Comparison of ENCODE assay signal across 8 cellular contexts in the genomic region with DNA sequence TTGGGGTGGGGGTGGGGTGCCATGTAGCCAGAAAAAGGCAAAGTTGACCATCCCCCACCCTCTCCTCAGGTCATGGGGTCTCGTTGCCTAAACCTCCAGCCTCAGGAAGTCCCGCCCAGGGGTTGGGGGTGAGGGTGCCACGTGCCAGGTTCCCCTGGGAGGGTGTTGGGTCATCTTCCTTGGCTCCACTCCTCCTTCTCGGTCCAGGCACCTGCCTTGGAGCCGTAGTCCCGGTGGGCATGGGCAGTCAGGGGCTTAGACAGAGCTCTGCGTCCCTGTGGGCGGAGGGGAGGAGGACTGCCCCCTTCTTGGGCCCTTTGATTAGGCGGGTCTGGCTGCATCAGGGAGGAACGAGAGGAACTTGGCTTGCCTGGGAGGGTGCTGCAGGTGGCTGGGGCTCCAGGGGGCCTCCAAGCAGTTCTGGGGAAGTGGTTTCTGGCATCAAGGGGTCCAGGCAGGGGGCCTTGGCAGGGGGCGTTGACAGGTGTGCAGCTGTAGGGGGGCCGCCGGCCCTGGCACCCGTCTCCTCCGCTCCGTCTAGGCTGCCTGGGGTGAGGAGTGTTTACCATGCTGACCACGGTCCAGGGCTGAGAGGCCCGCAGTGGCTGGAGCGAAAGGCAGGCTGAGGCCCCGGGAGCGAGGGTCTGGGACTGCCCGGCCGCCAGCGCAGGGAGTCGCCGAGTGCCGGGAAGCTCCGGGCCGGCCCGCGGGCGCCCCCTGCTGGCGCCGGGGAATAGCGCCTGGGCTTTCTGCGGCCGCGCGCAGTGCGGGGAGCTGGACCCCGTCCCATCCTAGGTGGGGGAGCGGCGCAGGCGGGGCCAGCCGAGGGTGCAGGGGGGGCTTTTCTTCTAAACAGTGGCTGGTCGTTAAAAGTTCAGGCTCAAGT. TPM values are rescaled to one million over a fixed set of nuclear protein-coding genes. Genes with fewer than 3 reads are reported as not detected.
A peak's percentile ranks its signal among the peaks of the same experiment; 100 is the strongest.
DNase-seq lines count a peak whose midpoint lies in the region; ATAC-seq and TF ChIP-seq lines count a peak whose summit lies in the region.

No MANE protein-coding gene starts in this region.

- intact Hi-C loops in colonic mucosa (cut with DNase I), result loop anchor here (2.0 to 5.0 kb wide), 3 partner anchors 17 to 77 kb away; a partner anchor contains a TSS

- no peaks in the 10 kb centered on the region for H3K27me3 ChIP-seq in colonic mucosa

- peak overlapping the region; percentile 57 to 78 for H3K9ac ChIP-seq in colonic mucosa (ENCODE audit: low read depth in 2 of 2, low read length in 2 of 2)

- H3K9me3 ChIP-seq in colonic mucosa, result no peaks in the 10 kb centered on the region

- ATAC-seq in HG02610 (IDR thresholded peaks at IDR 0.05; ENCODE audit: unreplicated experiment) (peak; percentile 65), GM18519 (IDR thresholded peaks at IDR 0.05; ENCODE audit: low FRiP score, unreplicated experiment) (no peak)

- peak overlapping the region; percentile 37 for H3K27ac ChIP-seq in colonic mucosa

- H3K4me1 ChIP-seq in colonic mucosa, result peaks cover 18% of the 10 kb centered on the region

- DNase-seq in NCI-H2171 treated with DMSO at 0.1 percent for 48 hours (lab: John Stamatoyannopoulos, UW) (peak; percentile 51), colonic mucosa (peak; percentile 73), kidney tubule cell (ENCODE audit: low spot score) (peak; percentile 71)
- DNase-seq in activated CD4-positive, alpha-beta T cell treated with anti-CD3 and anti-CD28 coated beads for 1 hour, result peak; percentile 58
- peak; percentile 71 for DNase-seq in stimulated activated CD4-positive, alpha-beta T cell treated with anti-CD3 and anti-CD28 coated beads, Interleukin-4, amount 100 ng/mL, for 1 hour

- peak; percentile 98 for TF ChIP-seq CTCF in GM12874 (IDR thresholded peaks at IDR 0.05; ENCODE audit: insufficient read depth, low read depth, low read length)
- peak; percentile 99 for TF ChIP-seq CTCF in colonic mucosa (IDR thresholded peaks at IDR 0.05)

- H3K4me3 ChIP-seq in colonic mucosa, result peak overlapping the region; percentile 70

- peaks cover 9% of the 10 kb centered on the region for H3K36me3 ChIP-seq in colonic mucosa

RNA-seq across cellular contexts. Expression of a gene that starts 7.9 kb away (rescaled TPM):
- 10 to 100 TPM; 20.4 to 25.4 TPM for total RNA-seq in colonic mucosa

RNA-seq across cellular contexts. Expression of a gene that starts 18.2 kb away (rescaled TPM):
- 10 to 100 TPM; 58.0 to 74.5 TPM for total RNA-seq in colonic mucosa

RNA-seq across cellular contexts. Expression of a gene that starts 47.0 kb away (rescaled TPM):
- under 1 TPM; 0.27 to 0.91 TPM for total RNA-seq in colonic mucosa
